In the genomic region with DNA sequence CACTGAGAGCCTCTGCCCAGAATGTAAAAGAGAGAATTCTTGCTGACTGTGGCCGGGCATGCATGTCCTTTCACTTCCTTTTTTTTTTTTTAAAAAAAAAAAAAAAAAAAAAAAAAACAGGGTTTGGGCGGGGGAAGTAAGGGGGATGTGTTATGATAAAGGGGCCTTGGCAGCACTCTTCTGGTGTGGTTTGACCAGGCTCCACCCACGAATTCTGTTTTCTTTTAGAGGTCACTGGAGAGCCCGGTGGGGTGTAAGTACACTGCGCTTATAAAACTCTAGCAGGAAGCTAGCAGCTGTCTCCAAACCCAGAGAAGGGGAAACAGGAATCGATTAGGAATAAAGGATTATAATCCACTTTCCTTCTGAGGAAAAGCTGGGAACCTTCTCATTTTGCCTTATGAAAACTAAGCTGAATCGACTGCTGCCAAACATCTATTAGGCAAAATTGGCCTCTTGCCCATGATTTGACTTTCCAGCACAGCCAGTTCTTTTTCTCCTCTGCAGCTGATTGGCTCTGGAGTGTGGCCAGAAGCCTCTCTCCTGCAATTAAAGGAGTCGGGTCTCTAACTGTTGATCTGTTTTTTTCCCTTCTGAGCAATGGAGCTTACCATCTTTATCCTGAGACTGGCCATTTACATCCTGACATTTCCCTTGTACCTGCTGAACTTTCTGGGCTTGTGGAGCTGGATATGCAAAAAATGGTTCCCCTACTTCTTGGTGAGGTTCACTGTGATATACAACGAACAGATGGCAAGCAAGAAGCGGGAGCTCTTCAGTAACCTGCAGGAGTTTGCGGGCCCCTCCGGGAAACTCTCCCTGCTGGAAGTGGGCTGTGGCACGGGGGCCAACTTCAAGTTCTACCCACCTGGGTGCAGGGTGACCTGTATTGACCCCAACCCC, we compare ENCODE assay signal across 1 cellular context.
A peak's percentile ranks its signal among the peaks of the same experiment; 100 is the strongest.
TF ChIP-seq lines count a peak whose summit lies in the region.

No MANE protein-coding gene starts in this region.

TF ChIP-seq in K562, 482 proteins besides CTCF, POLR2A, EP300 and RAD21 (continued from another document and continues in another):
- no peak for TF ChIP-seq SAFB2 (IDR thresholded peaks at IDR 0.05; ENCODE audit: borderline replicate concordance, low read depth, low read length, severe bottlenecking)
- TF ChIP-seq HNRNPLL (IDR thresholded peaks at IDR 0.05; ENCODE audit: low read depth, low read length, poor library complexity, severe bottlenecking), result no peak
- peak; percentile 55 for TF ChIP-seq DACH1 (IDR thresholded peaks at IDR 0.05; ENCODE audit: partially characterized antibody)
- TF ChIP-seq, protein P1, sequence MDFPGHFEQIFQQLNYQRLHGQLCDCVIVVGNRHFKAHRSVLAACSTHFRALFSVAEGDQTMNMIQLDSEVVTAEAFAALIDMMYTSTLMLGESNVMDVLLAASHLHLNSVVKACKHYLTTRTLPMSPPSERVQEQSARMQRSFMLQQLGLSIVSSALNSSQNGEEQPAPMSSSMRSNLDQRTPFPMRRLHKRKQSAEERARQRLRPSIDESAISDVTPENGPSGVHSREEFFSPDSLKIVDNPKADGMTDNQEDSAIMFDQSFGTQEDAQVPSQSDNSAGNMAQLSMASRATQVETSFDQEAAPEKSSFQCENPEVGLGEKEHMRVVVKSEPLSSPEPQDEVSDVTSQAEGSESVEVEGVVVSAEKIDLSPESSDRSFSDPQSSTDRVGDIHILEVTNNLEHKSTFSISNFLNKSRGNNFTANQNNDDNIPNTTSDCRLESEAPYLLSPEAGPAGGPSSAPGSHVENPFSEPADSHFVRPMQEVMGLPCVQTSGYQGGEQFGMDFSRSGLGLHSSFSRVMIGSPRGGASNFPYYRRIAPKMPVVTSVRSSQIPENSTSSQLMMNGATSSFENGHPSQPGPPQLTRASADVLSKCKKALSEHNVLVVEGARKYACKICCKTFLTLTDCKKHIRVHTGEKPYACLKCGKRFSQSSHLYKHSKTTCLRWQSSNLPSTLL (IDR thresholded peaks at IDR 0.05), result no peak
- no peak for TF ChIP-seq MCM7 (IDR thresholded peaks at IDR 0.05)
- TF ChIP-seq RBM25 (IDR thresholded peaks at IDR 0.05; ENCODE audit: low read depth, low read length, severe bottlenecking), result no peak
- TF ChIP-seq NR2C2 (CRISPR knock-in tag; IDR thresholded peaks at IDR 0.05), result no peak
- TF ChIP-seq NR2C2 (tag; IDR thresholded peaks at IDR 0.05), result peak; percentile 67; the same call in 1 of the 2 replicates
- TF ChIP-seq ATF3 (IDR thresholded peaks at IDR 0.05), result no peak
- TF ChIP-seq ATF3 (CRISPR knock-in tag; conservative IDR thresholded peaks at IDR 0.05), result 0 out of 2 replicates have a peak, but pooled peaks have one; percentile 28
- TF ChIP-seq KDM4B (IDR thresholded peaks at IDR 0.05; ENCODE audit: borderline replicate concordance in 2 of 2, low read depth in 1 of 2), result no peak
- no peak for TF ChIP-seq E4F1 (CRISPR knock-in tag; IDR thresholded peaks at IDR 0.05; ENCODE audit: borderline replicate concordance)
- TF ChIP-seq FOXM1 (IDR thresholded peaks at IDR 0.05; ENCODE audit: low read depth), result peak; percentile 74
- no peak for TF ChIP-seq FOXM1 (CRISPR knock-in tag; IDR thresholded peaks at IDR 0.05; ENCODE audit: low read depth)
- TF ChIP-seq BHLHE40 (IDR thresholded peaks at IDR 0.05; ENCODE audit: low read length), result 0 out of 2 replicates have a peak, but pooled peaks have one; percentile 19
- no peak for TF ChIP-seq ZNF217 (CRISPR knock-in tag; IDR thresholded peaks at IDR 0.05)
- TF ChIP-seq ILK (tag; IDR thresholded peaks at IDR 0.05; ENCODE audit: borderline replicate concordance, low read depth), result no peak
- TF ChIP-seq SRSF7 (optimal IDR thresholded peaks at IDR 0.05; ENCODE audit: low read depth, low read length), result no peak
- peak; percentile 20; the same call in 1 of the 2 replicates for TF ChIP-seq ZEB2 (IDR thresholded peaks at IDR 0.05)
- TF ChIP-seq ELF4 (CRISPR knock-in tag; IDR thresholded peaks at IDR 0.05), result no peak
- no peak for TF ChIP-seq U2AF2 (optimal IDR thresholded peaks at IDR 0.05; ENCODE audit: low read depth, low read length)
- TF ChIP-seq GATAD2B (IDR thresholded peaks at IDR 0.05; ENCODE audit: borderline replicate concordance), result no peak
- TF ChIP-seq SMARCA5 (IDR thresholded peaks at IDR 0.05), result no peak
- TF ChIP-seq RCOR1 (IDR thresholded peaks at IDR 0.05; ENCODE audit: borderline replicate concordance in 1 of 2, low read depth in 2 of 2, low read length in 2 of 2), result no peak; a peak in 1 of 4 replicates
- no peak for TF ChIP-seq PYGO2 (tag; IDR thresholded peaks at IDR 0.05)
- no peak for TF ChIP-seq MECOM (CRISPR knock-in tag; IDR thresholded peaks at IDR 0.05)
- TF ChIP-seq FOXJ2 (tag; IDR thresholded peaks at IDR 0.05), result no peak
- TF ChIP-seq GABPB1 (CRISPR knock-in tag; IDR thresholded peaks at IDR 0.05), result no peak
- TF ChIP-seq SAFB (IDR thresholded peaks at IDR 0.05; ENCODE audit: borderline replicate concordance, low read depth, low read length), result no peak
- TF ChIP-seq, protein P2, sequence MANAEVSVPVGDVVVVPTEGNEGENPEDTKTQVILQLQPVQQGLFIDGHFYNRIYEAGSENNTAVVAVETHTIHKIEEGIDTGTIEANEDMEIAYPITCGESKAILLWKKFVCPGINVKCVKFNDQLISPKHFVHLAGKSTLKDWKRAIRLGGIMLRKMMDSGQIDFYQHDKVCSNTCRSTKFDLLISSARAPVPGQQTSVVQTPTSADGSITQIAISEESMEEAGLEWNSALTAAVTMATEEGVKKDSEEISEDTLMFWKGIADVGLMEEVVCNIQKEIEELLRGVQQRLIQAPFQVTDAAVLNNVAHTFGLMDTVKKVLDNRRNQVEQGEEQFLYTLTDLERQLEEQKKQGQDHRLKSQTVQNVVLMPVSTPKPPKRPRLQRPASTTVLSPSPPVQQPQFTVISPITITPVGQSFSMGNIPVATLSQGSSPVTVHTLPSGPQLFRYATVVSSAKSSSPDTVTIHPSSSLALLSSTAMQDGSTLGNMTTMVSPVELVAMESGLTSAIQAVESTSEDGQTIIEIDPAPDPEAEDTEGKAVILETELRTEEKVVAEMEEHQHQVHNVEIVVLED (CRISPR knock-in tag; IDR thresholded peaks at IDR 0.05), result no peak
- TF ChIP-seq, protein P3, sequence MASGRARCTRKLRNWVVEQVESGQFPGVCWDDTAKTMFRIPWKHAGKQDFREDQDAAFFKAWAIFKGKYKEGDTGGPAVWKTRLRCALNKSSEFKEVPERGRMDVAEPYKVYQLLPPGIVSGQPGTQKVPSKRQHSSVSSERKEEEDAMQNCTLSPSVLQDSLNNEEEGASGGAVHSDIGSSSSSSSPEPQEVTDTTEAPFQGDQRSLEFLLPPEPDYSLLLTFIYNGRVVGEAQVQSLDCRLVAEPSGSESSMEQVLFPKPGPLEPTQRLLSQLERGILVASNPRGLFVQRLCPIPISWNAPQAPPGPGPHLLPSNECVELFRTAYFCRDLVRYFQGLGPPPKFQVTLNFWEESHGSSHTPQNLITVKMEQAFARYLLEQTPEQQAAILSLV (tag; IDR thresholded peaks at IDR 0.05), result no peak
- TF ChIP-seq L3MBTL2 (IDR thresholded peaks at IDR 0.05), result no peak
- TF ChIP-seq EZH2 (IDR thresholded peaks at IDR 0.05; ENCODE audit: borderline replicate concordance, low read depth, low read length), result no peak
- no peak for TF ChIP-seq ARHGAP35 (IDR thresholded peaks at IDR 0.05; ENCODE audit: partially characterized antibody)
- TF ChIP-seq ZBTB1 (CRISPR knock-in tag; IDR thresholded peaks at IDR 0.05; ENCODE audit: borderline replicate concordance, low read depth), result no peak
- TF ChIP-seq NFXL1 (CRISPR knock-in tag; IDR thresholded peaks at IDR 0.05), result no peak
- TF ChIP-seq BACH1 (tag; IDR thresholded peaks at IDR 0.05), result no peak
- no peak for TF ChIP-seq MAX (CRISPR knock-in tag; IDR thresholded peaks at IDR 0.05)
- TF ChIP-seq ZNF57 (CRISPR knock-in tag; IDR thresholded peaks at IDR 0.05), result no peak
- no peak for TF ChIP-seq TSC22D4 (tag; IDR thresholded peaks at IDR 0.05)
- TF ChIP-seq JUND (IDR thresholded peaks at IDR 0.05; ENCODE audit: borderline replicate concordance, low read depth, low read length), result no peak
- TF ChIP-seq JUND (tag; IDR thresholded peaks at IDR 0.05; ENCODE audit: borderline replicate concordance, low read depth, low read length), result no peak; the same call in 2 of the 3 replicates
- no peak for TF ChIP-seq RBM39 (optimal IDR thresholded peaks at IDR 0.05; ENCODE audit: low read depth, low read length)
- TF ChIP-seq SMARCC2 (IDR thresholded peaks at IDR 0.05; ENCODE audit: low read depth), result no peak
- no peak for TF ChIP-seq IRF2 (CRISPR knock-in tag; IDR thresholded peaks at IDR 0.05)
- no peak for TF ChIP-seq ZNF184 (CRISPR knock-in tag; IDR thresholded peaks at IDR 0.05)
- no peak for TF ChIP-seq RBM15 (IDR thresholded peaks at IDR 0.05; ENCODE audit: insufficient read depth, low read length)
- no peak for TF ChIP-seq HDGF (IDR thresholded peaks at IDR 0.05)
- TF ChIP-seq, protein P4, sequence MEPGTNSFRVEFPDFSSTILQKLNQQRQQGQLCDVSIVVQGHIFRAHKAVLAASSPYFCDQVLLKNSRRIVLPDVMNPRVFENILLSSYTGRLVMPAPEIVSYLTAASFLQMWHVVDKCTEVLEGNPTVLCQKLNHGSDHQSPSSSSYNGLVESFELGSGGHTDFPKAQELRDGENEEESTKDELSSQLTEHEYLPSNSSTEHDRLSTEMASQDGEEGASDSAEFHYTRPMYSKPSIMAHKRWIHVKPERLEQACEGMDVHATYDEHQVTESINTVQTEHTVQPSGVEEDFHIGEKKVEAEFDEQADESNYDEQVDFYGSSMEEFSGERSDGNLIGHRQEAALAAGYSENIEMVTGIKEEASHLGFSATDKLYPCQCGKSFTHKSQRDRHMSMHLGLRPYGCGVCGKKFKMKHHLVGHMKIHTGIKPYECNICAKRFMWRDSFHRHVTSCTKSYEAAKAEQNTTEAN (CRISPR knock-in tag; IDR thresholded peaks at IDR 0.05), result no peak
- TF ChIP-seq CREB1 (IDR thresholded peaks at IDR 0.05), result no peak
- TF ChIP-seq CREB1 (CRISPR knock-in tag; IDR thresholded peaks at IDR 0.05), result no peak
- no peak for TF ChIP-seq RNF219 (CRISPR knock-in tag; IDR thresholded peaks at IDR 0.05)
- no peak for TF ChIP-seq HMG20A (CRISPR knock-in tag; conservative IDR thresholded peaks at IDR 0.05)
- TF ChIP-seq ZNF384 (IDR thresholded peaks at IDR 0.05; ENCODE audit: low read depth, low read length), result peak; percentile 99
- TF ChIP-seq PHF20 (IDR thresholded peaks at IDR 0.05; ENCODE audit: partially characterized antibody), result no peak
- no peak for TF ChIP-seq SOX6 (IDR thresholded peaks at IDR 0.05)
- TF ChIP-seq ZNF143 (CRISPR knock-in tag; IDR thresholded peaks at IDR 0.05), result no peak
